ENCODE assay signal across 9 cellular contexts in the genomic region with DNA sequence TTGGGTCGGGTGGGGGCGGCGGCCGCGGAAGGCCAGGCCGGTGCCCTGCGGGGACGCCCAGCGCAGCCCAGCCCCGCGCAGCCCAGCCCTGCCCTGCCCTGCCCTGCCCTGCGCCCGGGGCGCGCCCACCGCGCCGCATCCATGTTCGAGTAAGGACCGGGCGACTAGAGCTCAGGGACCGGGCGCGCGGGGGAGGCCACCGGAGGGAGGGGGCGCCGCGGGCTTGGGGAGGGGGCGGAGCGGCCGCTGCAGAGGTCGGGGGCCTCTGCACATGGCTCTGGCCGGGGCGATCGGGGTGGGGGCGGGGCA. TPM values are rescaled to one million over a fixed set of nuclear protein-coding genes. Genes with fewer than 3 reads are reported as not detected.
DNase-seq lines count a peak whose midpoint lies in the region; ATAC-seq and TF ChIP-seq lines count a peak whose summit lies in the region.
"Had no signal": no experiment of that assay in that cellular context is flagged by ENCODE, and none has a peak within 500 bp of the region (broad histone marks: within the 10 kb centered on the region; RNA-seq: fewer than 3 reads in every experiment).

No MANE protein-coding gene starts in this region.

- H3K79me2 ChIP-seq in DND-41 (ENCODE audit: insufficient read depth, low read length) (peaks cover 57% of the 10 kb centered on the region), OCI-LY7 (ENCODE audit: insufficient read depth, low read depth, low read length) (peaks cover 53% of the 10 kb centered on the region)

- no peaks in the 10 kb centered on the region for H3K27me3 ChIP-seq in DND-41 (ENCODE audit: insufficient read depth, low read length, poor library complexity)
- no peaks in the 10 kb centered on the region for H3K27me3 ChIP-seq in esophagus (ENCODE audit: control insufficient read depth in 1 of 2, insufficient read depth in 2 of 2, low read length in 2 of 2)
- H3K27me3 ChIP-seq in rectal smooth muscle tissue (ENCODE audit: control insufficient read depth, insufficient read depth, low read length): no peaks in the 10 kb centered on the region

- POLR2A ChIA-PET in OCI-LY7 (lab: Charles Lee): interaction anchor here (0.5 kb wide), 1 partner anchor 236 kb away, joined by 4 read pairs; no protein-coding TSS in a partner anchor

- H3K36me3 ChIP-seq in DND-41 (ENCODE audit: insufficient read depth, low read length) (peaks cover 38% of the 10 kb centered on the region), OCI-LY7 (ENCODE audit: insufficient read depth, low read length) (peaks cover 38% of the 10 kb centered on the region), esophagus (ENCODE audit: control insufficient read depth in 2 of 2, insufficient read depth in 2 of 2, low read length in 1 of 2) (no peaks in the 10 kb centered on the region), rectal smooth muscle tissue (ENCODE audit: control insufficient read depth, insufficient read depth, low read length) (no peaks in the 10 kb centered on the region)

- peak overlapping the region; percentile 79 for H2AFZ ChIP-seq in DND-41 (ENCODE audit: low read depth, low read length)
- no peak overlapping the region for H2AFZ ChIP-seq in OCI-LY7 (ENCODE audit: low read length)

- no TSS peak for BruUV-seq in OCI-LY7 (replicated peaks; lab: Mats Ljungman, UMichigan)

- H3K27ac ChIP-seq in DND-41 (ENCODE audit: low read length) (peak overlapping the region; percentile 88), OCI-LY7 (ENCODE audit: low read depth, low read length, poor library complexity, severe bottlenecking) (peak overlapping the region; percentile 88), esophagus (ENCODE audit: low read depth in 2 of 2, low read length in 1 of 2) (peak overlapping the region; percentile 89 to 94), rectal smooth muscle tissue (ENCODE audit: low read depth, low read length) (peak overlapping the region; percentile 97)

- H4K20me1 ChIP-seq in DND-41 (ENCODE audit: insufficient read depth, low read length) (peaks cover 40% of the 10 kb centered on the region), OCI-LY7 (ENCODE audit: insufficient read depth, low read length) (peaks cover 6% of the 10 kb centered on the region; the same call in 1 of the 2 replicates)

- WGBS in esophagus, 2 donors: 0 to 1% methylated on average over 16 to 37 of the region's 37 CpGs

- no peaks in the 10 kb centered on the region for H3K9me2 ChIP-seq in OCI-LY7 (ENCODE audit: insufficient read depth, low read length)

- ATAC-seq in DND-41 (ENCODE audit: insufficient read depth, low read depth): peak; percentile 42
- ATAC-seq in HG03045 (IDR thresholded peaks at IDR 0.05; ENCODE audit: unreplicated experiment): no peak
- no peak for ATAC-seq in GM19467 (IDR thresholded peaks at IDR 0.05; ENCODE audit: unreplicated experiment)
- no peak for ATAC-seq in HG02938 (IDR thresholded peaks at IDR 0.05; ENCODE audit: unreplicated experiment)
- no peak for ATAC-seq in HG03442 (IDR thresholded peaks at IDR 0.05; ENCODE audit: unreplicated experiment)

- H3K4me1 ChIP-seq in DND-41 (ENCODE audit: insufficient read depth, low read length): peaks cover 80% of the 10 kb centered on the region
- peaks cover 63% of the 10 kb centered on the region for H3K4me1 ChIP-seq in OCI-LY7 (ENCODE audit: insufficient read depth, low read length, poor library complexity, severe bottlenecking)
- H3K4me1 ChIP-seq in esophagus (ENCODE audit: control insufficient read depth in 2 of 2, insufficient read depth in 2 of 2, low read length in 1 of 2): peaks cover 0 to 19% of the 10 kb centered on the region in 2 donors
- H3K4me1 ChIP-seq in rectal smooth muscle tissue (ENCODE audit: control insufficient read depth, insufficient read depth, low read length): no peaks in the 10 kb centered on the region

- H3K4me3 ChIP-seq in DND-41 (ENCODE audit: low read depth in 1 of 2, low read length in 2 of 2): peak overlapping the region; percentile 66 to 80; a peak in 3 of 4 replicates
- peak overlapping the region; percentile 73 for H3K4me3 ChIP-seq in OCI-LY7 (ENCODE audit: low read depth, low read length, poor library complexity, severe bottlenecking)
- H3K4me3 ChIP-seq in esophagus (ENCODE audit: low read depth in 1 of 2, low read length in 2 of 2): peak overlapping the region; percentile 57 to 65
- H3K4me3 ChIP-seq in rectal smooth muscle tissue (ENCODE audit: low read length): peak overlapping the region; percentile 85

- TF ChIP-seq CTCF in DND-41 (IDR thresholded peaks at IDR 0.05; ENCODE audit: borderline replicate concordance, extremely low read depth, low read length, poor library complexity, severe bottlenecking) (no peak), OCI-LY7 (conservative IDR thresholded peaks at IDR 0.05; ENCODE audit: low read length) (no peak)

- DNase-seq in DND-41: no peak
- DNase-seq in OCI-LY7 (ENCODE audit: low spot score): no peak

- CTCF ChIA-PET in OCI-LY7 (lab: Charles Lee; ENCODE audit: unreplicated experiment): no interaction called here

- intact Hi-C loops in OCI-LY7 (cut with micrococcal nuclease; ENCODE audit: unreplicated experiment): no loop called here

- H3K9me3 ChIP-seq in DND-41 (ENCODE audit: insufficient read depth, low read length, severe bottlenecking) (no peaks in the 10 kb centered on the region), OCI-LY7 (ENCODE audit: low read length) (no peaks in the 10 kb centered on the region), esophagus (ENCODE audit: control insufficient read depth in 2 of 2, insufficient read depth in 1 of 2, low read depth in 1 of 2, low read length in 1 of 2) (no peaks in the 10 kb centered on the region)

- H3K9ac ChIP-seq in DND-41 (ENCODE audit: low read depth, low read length) (peak overlapping the region; percentile 87), rectal smooth muscle tissue (ENCODE audit: low read length) (no peak overlapping the region)

- peak overlapping the region; percentile 69 for H3K4me2 ChIP-seq in DND-41 (ENCODE audit: insufficient read depth, low read length)
- peak overlapping the region; percentile 95 for H3K4me2 ChIP-seq in OCI-LY7 (ENCODE audit: low read length)

RNA-seq across cellular contexts. Expression of a gene that starts 0.2 kb away (rescaled TPM):
- total RNA-seq in OCI-LY7 (2014; rRNA removed; shearing (Covaris generic)): 67.9 and 84.2 TPM in 2 replicates
- total RNA-seq in OCI-LY7 (2022): 124 and 133 TPM in 2 replicates
- polyA plus RNA-seq in esophagus: 10 to 100 TPM; 11.7 to 14.0 TPM

RNA-seq across cellular contexts. Expression of a gene that starts 30.0 kb away (rescaled TPM):
- 0.41 and 0.59 TPM in 2 replicates for total RNA-seq in OCI-LY7 (2014; rRNA removed; shearing (Covaris generic))
- total RNA-seq in OCI-LY7 (2022): 3.1 and 3.6 TPM in 2 replicates
- 1 to 10 TPM in 1 of 2 donors, under 1 TPM in 1; 0.73 to 1.1 TPM for polyA plus RNA-seq in esophagus

RNA-seq across cellular contexts. Expression of a gene that starts 36.3 kb away (rescaled TPM):
- 8.0 and 8.3 TPM in 2 replicates for total RNA-seq in OCI-LY7 (2014; rRNA removed; shearing (Covaris generic))
- total RNA-seq in OCI-LY7 (2022): 9.5 TPM in 2 replicates
- under 1 TPM; 0.41 to 0.65 TPM for polyA plus RNA-seq in esophagus

RNA-seq across cellular contexts. Expression of a gene that starts 41.2 kb away (rescaled TPM):
- 0.19 TPM in 1 of 2 replicates, not detected in the other for total RNA-seq in OCI-LY7 (2014; rRNA removed; shearing (Covaris generic))
- total RNA-seq in OCI-LY7 (2022): 0.17 TPM in 1 of 2 replicates, not detected in the other
- under 1 TPM; 0.04 to 0.16 TPM for polyA plus RNA-seq in esophagus
- total RNA-seq: dermis microvascular lymphatic vessel endothelial cell had no signal
